Comparison of ENCODE assay signal across 33 cellular contexts in genomic region chr6:50989123-50989522, GRCh38.
DNase-seq lines count a peak whose midpoint lies in the region; ATAC-seq and TF ChIP-seq lines count a peak whose summit lies in the region.
"Had no signal": no experiment of that assay in that cellular context is flagged by ENCODE, and none has a peak within 500 bp of the region (broad histone marks: within the 10 kb centered on the region; RNA-seq: fewer than 3 reads in every experiment).

No MANE protein-coding gene starts in this region.

- H3K9me3 ChIP-seq in body of pancreas = no peaks in the 10 kb centered on the region
- H3K9me3 ChIP-seq: A549; BE2C; BLaER1; BLaER1 treated with 17β-estradiol and CSF1 and Interleukin-3, amounts not matched to agents 10 nM and 100 nM; Caco-2 had no signal

- H3K27ac ChIP-seq in body of pancreas (no peak overlapping the region), foreskin keratinocyte (no peak overlapping the region)
- H3K27ac ChIP-seq: 22Rv1; A549; BLaER1; BLaER1 treated with 17β-estradiol and CSF1 and Interleukin-3, amounts not matched to agents 10 nM and 100 nM; C4-2B had no signal

- ATAC-seq in body of pancreas (peak; percentile 56), sciatic nerve (peak; percentile 55), foreskin keratinocyte (no peak)
- ATAC-seq: A549; CD8-positive, alpha-beta T cell had no signal

- DNase-seq in COLO829 (ENCODE audit: low spot score) (peak; percentile 54), body of pancreas (no peak), foreskin melanocyte (peak; percentile 15), sciatic nerve (ENCODE audit: low spot score) (no peak), foreskin keratinocyte (no peak), lower leg skin (ENCODE audit: low spot score in 2 of 2) (no peak), LoVo (ENCODE audit: low spot score) (no peak)
- DNase-seq in stimulated activated naive CD4-positive, alpha-beta T cell (lab: John Stamatoyannopoulos, UW) = no peak
- DNase-seq: 8988T; ACHN; AML-193; BE2C; C1 segment of cervical spinal cord; Caco-2; Calu3; CD4-positive, alpha-beta memory T cell; CD4-positive, alpha-beta T cell; CD4-positive, CD25-positive, alpha-beta regulatory T cell; CD8-positive, alpha-beta memory T cell; CD8-positive, alpha-beta T cell; COR-L47; DMS 273 treated with DMSO at 0.1 percent for 48 hours; DMS153; DMS53; DMS79; DMS79 treated with DMSO at 0.1 percent for 48 hours; DND-41; EL had no signal

- intact Hi-C loops in body of pancreas (cut with DNase I) (no loop called here), sciatic nerve (cut with DNase I) (no loop called here), lower leg skin (cut with DNase I; ENCODE audit: low total_unique reads) (no loop called here)

- H3K4me3 ChIP-seq in body of pancreas (no peak overlapping the region), lower leg skin (ENCODE audit: low read depth, poor library complexity, severe bottlenecking) (no peak overlapping the region)
- H3K4me3 ChIP-seq: A549; BLaER1; BLaER1 treated with 17β-estradiol and CSF1 and Interleukin-3, amounts not matched to agents 10 nM and 100 nM had no signal

- no peaks in the 10 kb centered on the region for H3K4me1 ChIP-seq in body of pancreas
- H3K4me1 ChIP-seq in foreskin keratinocyte = no peaks in the 10 kb centered on the region
- H3K4me1 ChIP-seq: A549; BE2C; BLaER1; BLaER1 treated with 17β-estradiol and CSF1 and Interleukin-3, amounts not matched to agents 10 nM and 100 nM; Caco-2 had no signal

- H3K36me3 ChIP-seq in body of pancreas (replicated peaks in 1 of 2; ENCODE audit: insufficient read depth in 1 of 2, low read depth in 2 of 2) = no peaks in the 10 kb centered on the region
- H3K36me3 ChIP-seq: BE2C; BLaER1; BLaER1 treated with 17β-estradiol and CSF1 and Interleukin-3, amounts not matched to agents 10 nM and 100 nM had no signal

- no peaks in the 10 kb centered on the region for H3K27me3 ChIP-seq in body of pancreas
- H3K27me3 ChIP-seq in foreskin keratinocyte = no peaks in the 10 kb centered on the region
- H3K27me3 ChIP-seq: BE2C; BLaER1; BLaER1 treated with 17β-estradiol and CSF1 and Interleukin-3, amounts not matched to agents 10 nM and 100 nM had no signal

- TF ChIP-seq CTCF in body of pancreas (IDR thresholded peaks at IDR 0.05) (no peak), foreskin keratinocyte (conservative IDR thresholded peaks at IDR 0.05) (no peak), lower leg skin (IDR thresholded peaks at IDR 0.05) (no peak)

- TF ChIP-seq POLR2A in body of pancreas (IDR thresholded peaks at IDR 0.05) = no peak
- no peak for TF ChIP-seq POLR2A in lower leg skin (IDR thresholded peaks at IDR 0.05)

Comparison
In these comparisons a context has a peak if more than half of its experiments do, and no peak if none do; other contexts are left out.
1. DNase-seq: peak in COLO829 (single experiment) and foreskin melanocyte (single experiment); none in body of pancreas (0 of 4), sciatic nerve (single experiment), foreskin keratinocyte (0 of 2), lower leg skin (0 of 2), stimulated activated naive CD4-positive, alpha-beta T cell (0 of 6) and LoVo (single experiment).